Comparison of ENCODE assay signal across 1 cellular context in genomic region chr2:30115981-30116285, GRCh38.
TF ChIP-seq lines count a peak whose summit lies in the region.

No MANE protein-coding gene starts in this region.

TF ChIP-seq in GM12878, 131 proteins besides CTCF, POLR2A, EP300 and RAD21:
- TF ChIP-seq CBX3 (IDR thresholded peaks at IDR 0.05; ENCODE audit: borderline replicate concordance, low read depth) (no peak), ZNF24 (IDR thresholded peaks at IDR 0.05) (no peak), MTA2 (IDR thresholded peaks at IDR 0.05; ENCODE audit: low read depth) (no peak), SUZ12 (IDR thresholded peaks at IDR 0.05; ENCODE audit: unreplicated experiment) (no peak), BCL3 (IDR thresholded peaks at IDR 0.05; ENCODE audit: borderline replicate concordance, insufficient read depth, low read depth, low read length, poor library complexity, severe bottlenecking) (no peak), RELA (IDR thresholded peaks at IDR 0.05; ENCODE audit: borderline replicate concordance, partially characterized antibody) (no peak)
- TF ChIP-seq, protein P1, sequence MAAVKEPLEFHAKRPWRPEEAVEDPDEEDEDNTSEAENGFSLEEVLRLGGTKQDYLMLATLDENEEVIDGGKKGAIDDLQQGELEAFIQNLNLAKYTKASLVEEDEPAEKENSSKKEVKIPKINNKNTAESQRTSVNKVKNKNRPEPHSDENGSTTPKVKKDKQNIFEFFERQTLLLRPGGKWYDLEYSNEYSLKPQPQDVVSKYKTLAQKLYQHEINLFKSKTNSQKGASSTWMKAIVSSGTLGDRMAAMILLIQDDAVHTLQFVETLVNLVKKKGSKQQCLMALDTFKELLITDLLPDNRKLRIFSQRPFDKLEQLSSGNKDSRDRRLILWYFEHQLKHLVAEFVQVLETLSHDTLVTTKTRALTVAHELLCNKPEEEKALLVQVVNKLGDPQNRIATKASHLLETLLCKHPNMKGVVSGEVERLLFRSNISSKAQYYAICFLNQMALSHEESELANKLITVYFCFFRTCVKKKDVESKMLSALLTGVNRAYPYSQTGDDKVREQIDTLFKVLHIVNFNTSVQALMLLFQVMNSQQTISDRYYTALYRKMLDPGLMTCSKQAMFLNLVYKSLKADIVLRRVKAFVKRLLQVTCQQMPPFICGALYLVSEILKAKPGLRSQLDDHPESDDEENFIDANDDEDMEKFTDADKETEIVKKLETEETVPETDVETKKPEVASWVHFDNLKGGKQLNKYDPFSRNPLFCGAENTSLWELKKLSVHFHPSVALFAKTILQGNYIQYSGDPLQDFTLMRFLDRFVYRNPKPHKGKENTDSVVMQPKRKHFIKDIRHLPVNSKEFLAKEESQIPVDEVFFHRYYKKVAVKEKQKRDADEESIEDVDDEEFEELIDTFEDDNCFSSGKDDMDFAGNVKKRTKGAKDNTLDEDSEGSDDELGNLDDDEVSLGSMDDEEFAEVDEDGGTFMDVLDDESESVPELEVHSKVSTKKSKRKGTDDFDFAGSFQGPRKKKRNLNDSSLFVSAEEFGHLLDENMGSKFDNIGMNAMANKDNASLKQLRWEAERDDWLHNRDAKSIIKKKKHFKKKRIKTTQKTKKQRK (IDR thresholded peaks at IDR 0.05; ENCODE audit: low read depth, low read length): no peak
